In the genomic region with DNA sequence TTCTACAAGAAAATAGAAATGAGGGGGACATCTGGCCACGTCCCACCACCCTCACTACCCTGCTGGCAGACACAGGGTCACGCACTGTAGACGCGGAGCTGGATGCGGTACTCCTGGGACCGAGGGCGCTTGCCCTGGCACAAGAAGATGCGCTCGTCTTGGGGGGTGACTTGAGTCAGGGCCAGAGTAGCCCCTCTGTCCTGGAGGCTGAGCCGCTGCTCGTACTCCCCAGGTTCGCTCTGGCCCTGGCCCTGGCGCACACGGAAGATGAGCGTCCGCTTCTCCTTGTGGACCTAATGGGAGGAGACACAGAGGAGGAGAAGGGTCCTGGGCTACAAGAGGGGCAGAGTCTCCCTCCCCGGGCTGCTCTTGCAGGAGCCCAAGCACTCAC, we compare ENCODE assay signal across 10 cellular contexts. TPM values are rescaled to one million over a fixed set of nuclear protein-coding genes. Genes with fewer than 3 reads are reported as not detected.
DNase-seq lines count a peak whose midpoint lies in the region; TF ChIP-seq lines count a peak whose summit lies in the region.
"Had no signal": no experiment of that assay in that cellular context is flagged by ENCODE, and none has a peak within 500 bp of the region (broad histone marks: within the 10 kb centered on the region; RNA-seq: fewer than 3 reads in every experiment).

No MANE protein-coding gene starts in this region.

- H3K36me3 Mint-ChIP-seq in osteocyte (ENCODE audit: unreplicated experiment): peaks cover 12% of the 10 kb centered on the region

- no peak for TF ChIP-seq POLR2A in spleen (IDR thresholded peaks at IDR 0.05)

- TF ChIP-seq CTCF in KMS-11 (conservative IDR thresholded peaks at IDR 0.05; ENCODE audit: low read depth, low read length) (no peak), osteocyte (IDR thresholded peaks at IDR 0.05) (no peak), spleen (IDR thresholded peaks at IDR 0.05 in 8 of 11, conservative IDR thresholded peaks at IDR 0.05 in 3 of 11) (no peak)

- H3K9me3 ChIP-seq in BLaER1 (no peaks in the 10 kb centered on the region), ectodermal cell (ENCODE audit: control insufficient read depth, low read length) (no peaks in the 10 kb centered on the region), spleen (no peaks in the 10 kb centered on the region)
- H3K9me3 ChIP-seq: adrenal gland had no signal

- H2AFZ ChIP-seq in KMS-11 (ENCODE audit: low read depth): peak overlapping the region; percentile 87; the same call in 1 of the 2 replicates

- H3K4me1 ChIP-seq in BLaER1 (peaks cover 47% of the 10 kb centered on the region), KMS-11 (ENCODE audit: low read depth, poor library complexity, severe bottlenecking) (peaks cover 6% of the 10 kb centered on the region), ectodermal cell (ENCODE audit: control insufficient read depth, insufficient read depth, low read length) (peaks cover 39% of the 10 kb centered on the region), spleen (peaks cover 9 to 67% (median 53%) of the 10 kb centered on the region in 6 donors)

- H4K20me1 ChIP-seq in BLaER1 (peaks cover 54% of the 10 kb centered on the region), KMS-11 (ENCODE audit: insufficient read depth) (no peaks in the 10 kb centered on the region)

- no peaks in the 10 kb centered on the region for H3K27me3 Mint-ChIP-seq in osteocyte (ENCODE audit: unreplicated experiment)

- H3K36me3 ChIP-seq in BLaER1: peaks cover 54% of the 10 kb centered on the region
- H3K36me3 ChIP-seq in KMS-11 (ENCODE audit: insufficient read depth): no peaks in the 10 kb centered on the region
- H3K36me3 ChIP-seq in ectodermal cell (ENCODE audit: control insufficient read depth, insufficient read depth, low read length): peaks cover 6% of the 10 kb centered on the region
- peaks cover 0 to 52% (median 0%) of the 10 kb centered on the region in 6 donors for H3K36me3 ChIP-seq in spleen
- H3K36me3 ChIP-seq: adrenal gland had no signal

- H3K27ac Mint-ChIP-seq in osteocyte (ENCODE audit: unreplicated experiment): peak overlapping the region; percentile 23

- H3K9me3 Mint-ChIP-seq in osteocyte (ENCODE audit: unreplicated experiment): no peaks in the 10 kb centered on the region

- H3K27me3 ChIP-seq in BLaER1 (no peaks in the 10 kb centered on the region), KMS-11 (ENCODE audit: insufficient read depth, low read depth) (no peaks in the 10 kb centered on the region; the same call in 1 of the 2 replicates), ectodermal cell (ENCODE audit: control insufficient read depth, insufficient read depth, low read length, poor library complexity, severe bottlenecking) (peaks cover 32% of the 10 kb centered on the region), spleen (replicated peaks in 1 of 7) (peaks cover 0 to 59% (median 27%) of the 10 kb centered on the region in 7 donors)

- H3K27ac ChIP-seq in BLaER1: peak overlapping the region; percentile 87
- H3K27ac ChIP-seq in KMS-11: no peak overlapping the region
- H3K27ac ChIP-seq in ectodermal cell (ENCODE audit: insufficient read depth, low read depth, low read length, poor library complexity, severe bottlenecking): no peak overlapping the region
- peak overlapping the region in 2 of 8 donors; percentile 83 to 86 for H3K27ac ChIP-seq in spleen

- H3K9ac ChIP-seq in BLaER1: peak overlapping the region; percentile 89; the same call in 1 of the 2 replicates
- H3K9ac ChIP-seq in KMS-11: no peak overlapping the region; the same call in 1 of the 2 replicates

- peak overlapping the region; percentile 80 for H3K4me3 ChIP-seq in BLaER1
- H3K4me3 ChIP-seq in KMS-11 (IDR thresholded peaks at IDR 0.05; ENCODE audit: insufficient read depth, low read depth, low read length): no peak overlapping the region
- H3K4me3 ChIP-seq in ectodermal cell (ENCODE audit: insufficient read depth, low read depth, low read length): peak overlapping the region; percentile 41
- H3K4me3 ChIP-seq in spleen: peak overlapping the region in 3 of 8 donors; percentile 52 to 72 (median 56)
- H3K4me3 ChIP-seq: adrenal gland had no signal

- intact Hi-C loops in spleen (cut with DNase I; ENCODE audit: low total_unique reads) (no loop called here), posterior cingulate gyrus (cut with DNase I) (no loop called here)

- H3K4me2 ChIP-seq in BLaER1 (peak overlapping the region; percentile 99), KMS-11 (peak overlapping the region; percentile 76; the same call in 1 of the 2 replicates)

- peaks cover 33% of the 10 kb centered on the region for H3K4me1 Mint-ChIP-seq in osteocyte (ENCODE audit: unreplicated experiment)

- H3K4me3 Mint-ChIP-seq in osteocyte (ENCODE audit: unreplicated experiment): no peak overlapping the region

- no peaks in the 10 kb centered on the region for H3K79me2 ChIP-seq in KMS-11 (ENCODE audit: insufficient read depth, low read depth)

- DNase-seq in osteocyte (ENCODE audit: extremely low spot score, unreplicated experiment) (no peak), iPS-NIHi7 (ENCODE audit: extremely low spot score) (no peak), spleen (no peak), mesenteric fat pad (ENCODE audit: low spot score) (no peak), posterior cingulate gyrus (no peak)
- DNase-seq: NCI-H1092 had no signal

- WGBS in ectodermal cell, 2 experiments: 84 to 85% methylated on average over 17 of the region's 17 CpGs
- 80 to 87% (median 87%) methylated on average over 17 of the region's 17 CpGs for WGBS in spleen, 5 donors

RNA-seq across cellular contexts. Expression of a gene that starts 2.2 kb away (rescaled TPM):
- 22.8 TPM for polyA plus RNA-seq in ectodermal cell (2013, experiment 1 of 4)
- polyA plus RNA-seq in ectodermal cell (2013, experiment 2 of 4): 36.1 TPM
- 21.1 TPM for polyA plus RNA-seq in ectodermal cell (2013, experiment 3 of 4)
- 23.8 TPM for polyA plus RNA-seq in ectodermal cell (2013, experiment 4 of 4)
- total RNA-seq in osteocyte (74.8 and 74.9 TPM in 2 replicates), spleen (100 to 1,000 TPM in 4 of 7 donors, 10 to 100 TPM in 3; 24.2 to 612 (median 139) TPM), mesenteric fat pad (550 TPM)
- 10 to 100 TPM; 10.3 to 19.3 (median 12.2) TPM for polyA plus RNA-seq in spleen

RNA-seq across cellular contexts. Expression of a gene that starts 19.6 kb away (rescaled TPM):
- 66.9 TPM for polyA plus RNA-seq in ectodermal cell (2013, experiment 1 of 4)
- polyA plus RNA-seq in ectodermal cell (2013, experiment 2 of 4): 67.5 TPM
- 65.3 TPM for polyA plus RNA-seq in ectodermal cell (2013, experiment 3 of 4)
- polyA plus RNA-seq in ectodermal cell (2013, experiment 4 of 4): 71.5 TPM
- total RNA-seq in osteocyte (28.9 and 30.2 TPM in 2 replicates), spleen (10 to 100 TPM; 13.6 to 18.2 (median 16.5) TPM), mesenteric fat pad (20.6 TPM)
- polyA plus RNA-seq in spleen: 10 to 100 TPM in 2 of 3 donors, 1 to 10 TPM in 1; 8.6 to 13.2 (median 10.0) TPM

RNA-seq across cellular contexts. Expression of a gene that starts 25.9 kb away (rescaled TPM):
- polyA plus RNA-seq in ectodermal cell (2013, experiment 1 of 4): 3.1 TPM
- polyA plus RNA-seq in ectodermal cell (2013, experiment 2 of 4): 3.4 TPM
- polyA plus RNA-seq in ectodermal cell (2013, experiment 3 of 4): 4.5 TPM
- polyA plus RNA-seq in ectodermal cell (2013, experiment 4 of 4): 6.6 TPM
- 8.4 and 9.3 TPM in 2 replicates for total RNA-seq in osteocyte
- total RNA-seq in spleen: 10 to 100 TPM; 21.3 to 55.0 (median 35.8) TPM
- 10 to 100 TPM; 10.3 to 29.0 (median 20.2) TPM for polyA plus RNA-seq in spleen
- 52.9 TPM for total RNA-seq in mesenteric fat pad

RNA-seq across cellular contexts. Expression of a gene that starts 31.8 kb away (rescaled TPM):
- polyA plus RNA-seq in ectodermal cell (2013, experiment 1 of 4): not detected
- 0.05 TPM for polyA plus RNA-seq in ectodermal cell (2013, experiment 2 of 4)
- polyA plus RNA-seq in ectodermal cell (2013, experiment 3 of 4): not detected
- polyA plus RNA-seq in ectodermal cell (2013, experiment 4 of 4): not detected
- not detected in 2 replicates for total RNA-seq in osteocyte
- total RNA-seq in spleen: under 1 TPM in 1 of 7 donors, not detected in 6; 0.16 TPM
- under 1 TPM; 0.02 to 0.03 (median 0.02) TPM for polyA plus RNA-seq in spleen
- total RNA-seq in mesenteric fat pad: not detected
- polyA plus RNA-seq: adrenal gland had no signal
